Comparison of ENCODE assay signal across 23 cellular contexts in the genomic region with DNA sequence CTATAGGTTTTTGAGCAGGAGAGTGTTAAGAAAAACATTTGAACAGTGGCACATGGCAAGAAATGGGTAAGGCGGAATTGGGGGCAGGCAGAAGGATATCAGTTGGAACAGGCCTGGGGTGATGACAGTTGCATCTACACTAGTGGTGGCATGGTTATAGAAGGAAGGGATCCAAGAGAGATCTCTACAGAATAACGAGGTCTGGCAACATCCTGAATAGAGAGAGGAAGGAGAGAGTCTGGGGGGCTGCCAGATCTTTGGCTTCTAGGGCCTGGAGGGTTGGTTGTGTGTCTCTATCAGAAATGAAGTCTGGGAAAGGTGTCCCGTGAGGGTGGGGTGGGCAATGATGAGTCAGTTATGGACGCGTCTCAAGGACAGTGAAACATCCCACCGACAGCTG. TPM values are rescaled to one million over a fixed set of nuclear protein-coding genes. Genes with fewer than 3 reads are reported as not detected.
DNase-seq lines count a peak whose midpoint lies in the region; ATAC-seq and TF ChIP-seq lines count a peak whose summit lies in the region.
"Had no signal": no experiment of that assay in that cellular context is flagged by ENCODE, and none has a peak within 500 bp of the region (broad histone marks: within the 10 kb centered on the region; RNA-seq: fewer than 3 reads in every experiment).

No MANE protein-coding gene starts in this region.

- H3K4me3 ChIP-seq in coronary artery (peak overlapping the region; percentile 24), rectal smooth muscle tissue (ENCODE audit: low read length) (no peak overlapping the region)

- peaks cover 3% of the 10 kb centered on the region for H3K36me3 ChIP-seq in rectal smooth muscle tissue (ENCODE audit: control insufficient read depth, insufficient read depth, low read length)

- no peaks in the 10 kb centered on the region for H3K4me1 Mint-ChIP-seq in activated naive CD8-positive, alpha-beta T cell treated with anti-CD3 and anti-CD28 coated beads, Interleukin-2, amount 50 U/mL, for 24 hours
- H3K4me1 Mint-ChIP-seq: activated CD4-positive, alpha-beta T cell treated with anti-CD3 and anti-CD28 coated beads for 36 hours; activated naive CD4-positive, alpha-beta T cell treated with anti-CD3 and anti-CD28 coated beads, Interleukin-2, amount 10 ng/mL, durations not matched to agents 7 days and 5 days; stimulated activated naive CD8-positive, alpha-beta T cell treated with anti-CD3 and anti-CD28 coated beads, Interleukin-15, amount 100 ng/mL, for 72 hours had no signal

- DNase-seq in coronary artery (ENCODE audit: low spot score) (peak; percentile 61), left ventricle myocardium superior (peak; percentile 68), HuH-7 (ENCODE audit: low spot score) (no peak)
- DNase-seq in activated naive CD8-positive, alpha-beta T cell treated with anti-CD3 and anti-CD28 coated beads, Interleukin-2, amount 50 U/mL, for 24 hours = no peak
- DNase-seq in effector CD8-positive, alpha-beta T cell (lab: John Stamatoyannopoulos, UW) = no peak
- DNase-seq: activated CD4-positive, alpha-beta T cell treated with anti-CD3 and anti-CD28 coated beads for 36 hours; activated naive CD4-positive, alpha-beta T cell treated with anti-CD3 and anti-CD28 coated beads, Interleukin-2, amount 10 ng/mL, durations not matched to agents 7 days and 5 days; CD4-positive, alpha-beta T cell; cerebellar nuclear complex; glutamatergic neuron; H7; NCI-H1105; NCI-H2081; PC-3; retina; SIG-M5; stimulated activated CD4-positive, alpha-beta T cell treated with anti-CD3 and anti-CD28 coated beads, Interleukin-4, amount 100 ng/mL, for 4 hours; stimulated activated naive CD8-positive, alpha-beta T cell treated with anti-CD3 and anti-CD28 coated beads, Interleukin-15, amount 100 ng/mL, for 72 hours; T-helper 1 cell had no signal

- no peak overlapping the region for H3K9ac ChIP-seq in rectal smooth muscle tissue (ENCODE audit: low read length)

- no peak overlapping the region for H3K27ac Mint-ChIP-seq in activated naive CD8-positive, alpha-beta T cell treated with anti-CD3 and anti-CD28 coated beads, Interleukin-2, amount 50 U/mL, for 24 hours
- H3K27ac Mint-ChIP-seq: activated CD4-positive, alpha-beta T cell treated with anti-CD3 and anti-CD28 coated beads for 36 hours; activated naive CD4-positive, alpha-beta T cell treated with anti-CD3 and anti-CD28 coated beads, Interleukin-2, amount 10 ng/mL, durations not matched to agents 7 days and 5 days; CD4-positive, alpha-beta T cell; stimulated activated naive CD8-positive, alpha-beta T cell treated with anti-CD3 and anti-CD28 coated beads, Interleukin-15, amount 100 ng/mL, for 72 hours had no signal

- H3K9me3 Mint-ChIP-seq in activated naive CD8-positive, alpha-beta T cell treated with anti-CD3 and anti-CD28 coated beads, Interleukin-2, amount 50 U/mL, for 24 hours = no peaks in the 10 kb centered on the region
- H3K9me3 Mint-ChIP-seq: activated naive CD4-positive, alpha-beta T cell treated with anti-CD3 and anti-CD28 coated beads, Interleukin-2, amount 10 ng/mL, durations not matched to agents 7 days and 5 days; CD4-positive, alpha-beta T cell; stimulated activated naive CD8-positive, alpha-beta T cell treated with anti-CD3 and anti-CD28 coated beads, Interleukin-15, amount 100 ng/mL, for 72 hours had no signal

- H3K4me1 ChIP-seq in rectal smooth muscle tissue (ENCODE audit: control insufficient read depth, insufficient read depth, low read length) = peaks cover 70% of the 10 kb centered on the region

- H3K27me3 Mint-ChIP-seq in activated naive CD8-positive, alpha-beta T cell treated with anti-CD3 and anti-CD28 coated beads, Interleukin-2, amount 50 U/mL, for 24 hours = peaks cover 6% of the 10 kb centered on the region

- H3K36me3 Mint-ChIP-seq in activated naive CD8-positive, alpha-beta T cell treated with anti-CD3 and anti-CD28 coated beads, Interleukin-2, amount 50 U/mL, for 24 hours (ENCODE audit: low read depth) = no peaks in the 10 kb centered on the region
- H3K36me3 Mint-ChIP-seq: activated naive CD4-positive, alpha-beta T cell treated with anti-CD3 and anti-CD28 coated beads, Interleukin-2, amount 10 ng/mL, durations not matched to agents 7 days and 5 days had no signal

- ATAC-seq in left ventricle myocardium superior (peak; percentile 39), GM21367 (IDR thresholded peaks at IDR 0.05; ENCODE audit: unreplicated experiment) (no peak)
- no peak for ATAC-seq in activated naive CD8-positive, alpha-beta T cell treated with anti-CD3 and anti-CD28 coated beads, Interleukin-2, amount 50 U/mL, for 24 hours
- ATAC-seq: activated CD4-positive, alpha-beta T cell treated with anti-CD3 and anti-CD28 coated beads for 36 hours; HepG2; PC-3 had no signal

- H3K27ac ChIP-seq in coronary artery = peak overlapping the region; percentile 80 to 81
- peak overlapping the region; percentile 42 for H3K27ac ChIP-seq in rectal smooth muscle tissue (ENCODE audit: low read depth, low read length)
- H3K27ac ChIP-seq: HL-60 had no signal

- TF ChIP-seq CTCF in coronary artery (IDR thresholded peaks at IDR 0.05) = no peak

- intact Hi-C loops in left ventricle myocardium superior (cut with micrococcal nuclease) = no loop called here

- no peak overlapping the region for H3K4me3 Mint-ChIP-seq in activated naive CD8-positive, alpha-beta T cell treated with anti-CD3 and anti-CD28 coated beads, Interleukin-2, amount 50 U/mL, for 24 hours
- H3K4me3 Mint-ChIP-seq: activated CD4-positive, alpha-beta T cell treated with anti-CD3 and anti-CD28 coated beads for 36 hours; activated naive CD4-positive, alpha-beta T cell treated with anti-CD3 and anti-CD28 coated beads, Interleukin-2, amount 10 ng/mL, durations not matched to agents 7 days and 5 days; CD4-positive, alpha-beta T cell; stimulated activated naive CD8-positive, alpha-beta T cell treated with anti-CD3 and anti-CD28 coated beads, Interleukin-15, amount 100 ng/mL, for 72 hours had no signal

- no peaks in the 10 kb centered on the region for H3K27me3 ChIP-seq in rectal smooth muscle tissue (ENCODE audit: control insufficient read depth, insufficient read depth, low read length)

RNA-seq across cellular contexts. Expression of a gene that starts 26.3 kb away (rescaled TPM):
- 186 TPM for total RNA-seq in left ventricle myocardium superior

Comparison
In these comparisons a context has a peak if more than half of its experiments do, and no peak if none do; other contexts are left out.
1. DNase-seq: peak in coronary artery (single experiment) and left ventricle myocardium superior (single experiment); none in activated naive CD8-positive, alpha-beta T cell treated with anti-CD3 and anti-CD28 coated beads, Interleukin-2, amount 50 U/mL, for 24 hours (single experiment), HuH-7 (single experiment) and effector CD8-positive, alpha-beta T cell (single experiment).